1 cellular context compared by ENCODE assay signal in the genomic region with DNA sequence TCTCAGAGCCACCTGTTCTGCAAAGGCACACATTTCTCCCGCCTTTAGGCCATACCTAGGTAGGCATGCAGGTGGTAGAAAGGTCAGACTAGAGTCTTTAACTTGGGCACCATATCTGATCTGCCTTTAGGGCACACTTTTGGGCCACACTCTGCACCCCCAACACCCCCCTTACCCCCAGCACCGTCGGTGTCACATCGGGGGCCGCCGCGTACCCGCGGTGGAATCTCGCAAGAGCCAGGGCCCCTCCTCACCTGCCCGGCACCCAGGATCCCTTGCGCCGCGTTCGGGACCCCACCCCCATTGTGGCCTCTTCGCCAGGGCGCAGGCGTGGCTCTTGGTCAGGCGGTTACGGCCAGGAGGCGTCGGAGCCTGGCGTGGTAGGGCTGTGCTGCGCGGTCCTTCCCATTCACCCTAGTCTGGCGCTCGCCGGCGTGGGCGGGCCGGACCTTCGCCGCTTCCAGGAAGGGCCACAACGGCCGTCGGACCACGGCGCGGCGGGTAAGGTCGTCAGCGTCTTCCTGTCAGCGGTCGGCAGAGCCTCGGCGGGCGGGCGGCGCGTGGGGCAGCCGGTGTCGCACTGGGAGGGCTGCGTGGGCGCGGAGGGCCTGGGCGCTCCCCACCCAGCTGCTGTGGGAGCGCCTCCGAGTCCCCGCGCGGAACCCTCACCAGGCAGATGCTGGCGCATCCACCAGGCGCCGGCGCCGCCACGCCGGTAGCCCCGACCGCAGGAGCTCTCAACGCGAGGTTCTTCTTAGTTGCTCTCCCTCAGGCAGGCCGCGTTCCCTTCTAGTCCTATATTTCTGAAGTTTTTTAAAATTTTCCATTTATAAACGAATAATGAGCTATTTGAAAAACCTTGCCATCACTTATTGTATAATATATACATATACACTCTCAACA.
TF ChIP-seq lines count a peak whose summit lies in the region.

A gene (plus strand): TSS at position 341 of the 903 bp plus-strand sequence. CDS start 23,028 bp downstream, outside the sequence.

TF ChIP-seq in WTC11, 78 proteins besides CTCF, POLR2A, EP300 and RAD21 (continued from another document and continues in another):
- TF ChIP-seq, protein P1, sequence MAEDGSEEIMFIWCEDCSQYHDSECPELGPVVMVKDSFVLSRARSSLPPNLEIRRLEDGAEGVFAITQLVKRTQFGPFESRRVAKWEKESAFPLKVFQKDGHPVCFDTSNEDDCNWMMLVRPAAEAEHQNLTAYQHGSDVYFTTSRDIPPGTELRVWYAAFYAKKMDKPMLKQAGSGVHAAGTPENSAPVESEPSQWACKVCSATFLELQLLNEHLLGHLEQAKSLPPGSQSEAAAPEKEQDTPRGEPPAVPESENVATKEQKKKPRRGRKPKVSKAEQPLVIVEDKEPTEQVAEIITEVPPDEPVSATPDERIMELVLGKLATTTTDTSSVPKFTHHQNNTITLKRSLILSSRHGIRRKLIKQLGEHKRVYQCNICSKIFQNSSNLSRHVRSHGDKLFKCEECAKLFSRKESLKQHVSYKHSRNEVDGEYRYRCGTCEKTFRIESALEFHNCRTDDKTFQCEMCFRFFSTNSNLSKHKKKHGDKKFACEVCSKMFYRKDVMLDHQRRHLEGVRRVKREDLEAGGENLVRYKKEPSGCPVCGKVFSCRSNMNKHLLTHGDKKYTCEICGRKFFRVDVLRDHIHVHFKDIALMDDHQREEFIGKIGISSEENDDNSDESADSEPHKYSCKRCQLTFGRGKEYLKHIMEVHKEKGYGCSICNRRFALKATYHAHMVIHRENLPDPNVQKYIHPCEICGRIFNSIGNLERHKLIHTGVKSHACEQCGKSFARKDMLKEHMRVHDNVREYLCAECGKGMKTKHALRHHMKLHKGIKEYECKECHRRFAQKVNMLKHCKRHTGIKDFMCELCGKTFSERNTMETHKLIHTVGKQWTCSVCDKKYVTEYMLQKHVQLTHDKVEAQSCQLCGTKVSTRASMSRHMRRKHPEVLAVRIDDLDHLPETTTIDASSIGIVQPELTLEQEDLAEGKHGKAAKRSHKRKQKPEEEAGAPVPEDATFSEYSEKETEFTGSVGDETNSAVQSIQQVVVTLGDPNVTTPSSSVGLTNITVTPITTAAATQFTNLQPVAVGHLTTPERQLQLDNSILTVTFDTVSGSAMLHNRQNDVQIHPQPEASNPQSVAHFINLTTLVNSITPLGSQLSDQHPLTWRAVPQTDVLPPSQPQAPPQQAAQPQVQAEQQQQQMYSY (CRISPR knock-in tag; IDR thresholded peaks at IDR 0.05) = peak; percentile 61; the same call in 1 of the 2 replicates
- TF ChIP-seq ZBTB21 (CRISPR knock-in tag; IDR thresholded peaks at IDR 0.05; ENCODE audit: borderline replicate concordance) (peak; percentile 92; the same call in 1 of the 2 replicates), TEAD1 (CRISPR knock-in tag; IDR thresholded peaks at IDR 0.05) (peak; percentile 88), ETV6 (CRISPR knock-in tag; IDR thresholded peaks at IDR 0.05) (peak; percentile 97), SMAD4 (CRISPR knock-in tag; IDR thresholded peaks at IDR 0.05) (peak; percentile 91), ZNF263 (CRISPR knock-in tag; IDR thresholded peaks at IDR 0.05; ENCODE audit: low read depth) (peak; percentile 24; the same call in 1 of the 2 replicates), GRHL2 (CRISPR knock-in tag; IDR thresholded peaks at IDR 0.05; ENCODE audit: insufficient replicate concordance, severe bottlenecking) (no peak), ATF1 (CRISPR knock-in tag; IDR thresholded peaks at IDR 0.05) (no peak), NFYB (CRISPR knock-in tag; conservative IDR thresholded peaks at IDR 0.05; ENCODE audit: low read depth) (peak; percentile 57; the same call in 1 of the 2 replicates), TCF7 (CRISPR knock-in tag; IDR thresholded peaks at IDR 0.05; ENCODE audit: low read depth) (peak; percentile 96), SOX15 (CRISPR knock-in tag; IDR thresholded peaks at IDR 0.05) (no peak), RORB (CRISPR knock-in tag; IDR thresholded peaks at IDR 0.05) (no peak), ZNF138 (CRISPR knock-in tag; conservative IDR thresholded peaks at IDR 0.05) (no peak; the same call in 1 of the 2 replicates)
- TF ChIP-seq, protein P2, sequence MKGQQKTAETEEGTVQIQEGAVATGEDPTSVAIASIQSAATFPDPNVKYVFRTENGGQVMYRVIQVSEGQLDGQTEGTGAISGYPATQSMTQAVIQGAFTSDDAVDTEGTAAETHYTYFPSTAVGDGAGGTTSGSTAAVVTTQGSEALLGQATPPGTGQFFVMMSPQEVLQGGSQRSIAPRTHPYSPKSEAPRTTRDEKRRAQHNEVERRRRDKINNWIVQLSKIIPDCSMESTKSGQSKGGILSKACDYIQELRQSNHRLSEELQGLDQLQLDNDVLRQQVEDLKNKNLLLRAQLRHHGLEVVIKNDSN (CRISPR knock-in tag; IDR thresholded peaks at IDR 0.05) = peak; percentile 79; the same call in 1 of the 2 replicates
- TF ChIP-seq, protein P3, sequence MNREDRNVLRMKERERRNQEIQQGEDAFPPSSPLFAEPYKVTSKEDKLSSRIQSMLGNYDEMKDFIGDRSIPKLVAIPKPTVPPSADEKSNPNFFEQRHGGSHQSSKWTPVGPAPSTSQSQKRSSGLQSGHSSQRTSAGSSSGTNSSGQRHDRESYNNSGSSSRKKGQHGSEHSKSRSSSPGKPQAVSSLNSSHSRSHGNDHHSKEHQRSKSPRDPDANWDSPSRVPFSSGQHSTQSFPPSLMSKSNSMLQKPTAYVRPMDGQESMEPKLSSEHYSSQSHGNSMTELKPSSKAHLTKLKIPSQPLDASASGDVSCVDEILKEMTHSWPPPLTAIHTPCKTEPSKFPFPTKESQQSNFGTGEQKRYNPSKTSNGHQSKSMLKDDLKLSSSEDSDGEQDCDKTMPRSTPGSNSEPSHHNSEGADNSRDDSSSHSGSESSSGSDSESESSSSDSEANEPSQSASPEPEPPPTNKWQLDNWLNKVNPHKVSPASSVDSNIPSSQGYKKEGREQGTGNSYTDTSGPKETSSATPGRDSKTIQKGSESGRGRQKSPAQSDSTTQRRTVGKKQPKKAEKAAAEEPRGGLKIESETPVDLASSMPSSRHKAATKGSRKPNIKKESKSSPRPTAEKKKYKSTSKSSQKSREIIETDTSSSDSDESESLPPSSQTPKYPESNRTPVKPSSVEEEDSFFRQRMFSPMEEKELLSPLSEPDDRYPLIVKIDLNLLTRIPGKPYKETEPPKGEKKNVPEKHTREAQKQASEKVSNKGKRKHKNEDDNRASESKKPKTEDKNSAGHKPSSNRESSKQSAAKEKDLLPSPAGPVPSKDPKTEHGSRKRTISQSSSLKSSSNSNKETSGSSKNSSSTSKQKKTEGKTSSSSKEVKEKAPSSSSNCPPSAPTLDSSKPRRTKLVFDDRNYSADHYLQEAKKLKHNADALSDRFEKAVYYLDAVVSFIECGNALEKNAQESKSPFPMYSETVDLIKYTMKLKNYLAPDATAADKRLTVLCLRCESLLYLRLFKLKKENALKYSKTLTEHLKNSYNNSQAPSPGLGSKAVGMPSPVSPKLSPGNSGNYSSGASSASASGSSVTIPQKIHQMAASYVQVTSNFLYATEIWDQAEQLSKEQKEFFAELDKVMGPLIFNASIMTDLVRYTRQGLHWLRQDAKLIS (CRISPR knock-in tag; IDR thresholded peaks at IDR 0.05; ENCODE audit: borderline replicate concordance) = peak; percentile 80; the same call in 1 of the 2 replicates
- TF ChIP-seq, protein P4, sequence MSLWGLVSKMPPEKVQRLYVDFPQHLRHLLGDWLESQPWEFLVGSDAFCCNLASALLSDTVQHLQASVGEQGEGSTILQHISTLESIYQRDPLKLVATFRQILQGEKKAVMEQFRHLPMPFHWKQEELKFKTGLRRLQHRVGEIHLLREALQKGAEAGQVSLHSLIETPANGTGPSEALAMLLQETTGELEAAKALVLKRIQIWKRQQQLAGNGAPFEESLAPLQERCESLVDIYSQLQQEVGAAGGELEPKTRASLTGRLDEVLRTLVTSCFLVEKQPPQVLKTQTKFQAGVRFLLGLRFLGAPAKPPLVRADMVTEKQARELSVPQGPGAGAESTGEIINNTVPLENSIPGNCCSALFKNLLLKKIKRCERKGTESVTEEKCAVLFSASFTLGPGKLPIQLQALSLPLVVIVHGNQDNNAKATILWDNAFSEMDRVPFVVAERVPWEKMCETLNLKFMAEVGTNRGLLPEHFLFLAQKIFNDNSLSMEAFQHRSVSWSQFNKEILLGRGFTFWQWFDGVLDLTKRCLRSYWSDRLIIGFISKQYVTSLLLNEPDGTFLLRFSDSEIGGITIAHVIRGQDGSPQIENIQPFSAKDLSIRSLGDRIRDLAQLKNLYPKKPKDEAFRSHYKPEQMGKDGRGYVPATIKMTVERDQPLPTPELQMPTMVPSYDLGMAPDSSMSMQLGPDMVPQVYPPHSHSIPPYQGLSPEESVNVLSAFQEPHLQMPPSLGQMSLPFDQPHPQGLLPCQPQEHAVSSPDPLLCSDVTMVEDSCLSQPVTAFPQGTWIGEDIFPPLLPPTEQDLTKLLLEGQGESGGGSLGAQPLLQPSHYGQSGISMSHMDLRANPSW (CRISPR knock-in tag; conservative IDR thresholded peaks at IDR 0.05; ENCODE audit: low read depth) = no peak
- TF ChIP-seq, protein P5, sequence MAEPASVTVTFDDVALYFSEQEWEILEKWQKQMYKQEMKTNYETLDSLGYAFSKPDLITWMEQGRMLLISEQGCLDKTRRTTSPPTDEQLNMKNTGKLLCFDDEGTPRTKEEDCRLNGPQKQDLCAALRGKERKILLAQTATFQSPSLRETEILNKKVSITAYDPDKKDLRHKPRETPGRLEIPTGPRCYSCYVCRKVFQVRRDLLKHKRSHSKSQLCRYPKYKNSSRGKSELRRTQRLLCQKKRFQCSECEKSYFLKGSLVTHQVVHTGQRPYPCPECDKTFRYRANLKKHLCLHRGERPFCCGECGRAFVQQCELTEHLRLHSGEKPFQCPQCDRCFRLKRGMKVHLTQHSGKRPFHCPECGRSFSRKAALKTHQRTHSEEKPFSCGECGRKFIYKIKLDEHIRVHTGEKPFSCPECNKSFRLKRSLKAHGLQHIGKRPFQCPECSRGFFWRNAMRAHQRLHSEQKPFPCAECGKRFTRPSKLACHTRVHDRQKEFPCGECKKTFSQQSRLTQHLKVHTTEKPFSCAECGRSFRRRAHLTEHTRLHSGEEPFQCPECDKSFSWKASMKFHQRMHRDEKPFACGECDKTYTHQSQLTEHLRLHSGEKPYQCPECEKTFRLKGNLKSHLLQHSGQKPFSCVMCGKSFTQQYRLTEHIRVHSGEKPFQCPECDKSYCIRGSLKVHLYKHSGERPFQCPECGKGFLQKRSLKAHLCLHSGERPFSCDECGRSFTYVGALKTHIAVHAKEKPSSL (CRISPR knock-in tag; conservative IDR thresholded peaks at IDR 0.05) = no peak
- TF ChIP-seq, protein P6, sequence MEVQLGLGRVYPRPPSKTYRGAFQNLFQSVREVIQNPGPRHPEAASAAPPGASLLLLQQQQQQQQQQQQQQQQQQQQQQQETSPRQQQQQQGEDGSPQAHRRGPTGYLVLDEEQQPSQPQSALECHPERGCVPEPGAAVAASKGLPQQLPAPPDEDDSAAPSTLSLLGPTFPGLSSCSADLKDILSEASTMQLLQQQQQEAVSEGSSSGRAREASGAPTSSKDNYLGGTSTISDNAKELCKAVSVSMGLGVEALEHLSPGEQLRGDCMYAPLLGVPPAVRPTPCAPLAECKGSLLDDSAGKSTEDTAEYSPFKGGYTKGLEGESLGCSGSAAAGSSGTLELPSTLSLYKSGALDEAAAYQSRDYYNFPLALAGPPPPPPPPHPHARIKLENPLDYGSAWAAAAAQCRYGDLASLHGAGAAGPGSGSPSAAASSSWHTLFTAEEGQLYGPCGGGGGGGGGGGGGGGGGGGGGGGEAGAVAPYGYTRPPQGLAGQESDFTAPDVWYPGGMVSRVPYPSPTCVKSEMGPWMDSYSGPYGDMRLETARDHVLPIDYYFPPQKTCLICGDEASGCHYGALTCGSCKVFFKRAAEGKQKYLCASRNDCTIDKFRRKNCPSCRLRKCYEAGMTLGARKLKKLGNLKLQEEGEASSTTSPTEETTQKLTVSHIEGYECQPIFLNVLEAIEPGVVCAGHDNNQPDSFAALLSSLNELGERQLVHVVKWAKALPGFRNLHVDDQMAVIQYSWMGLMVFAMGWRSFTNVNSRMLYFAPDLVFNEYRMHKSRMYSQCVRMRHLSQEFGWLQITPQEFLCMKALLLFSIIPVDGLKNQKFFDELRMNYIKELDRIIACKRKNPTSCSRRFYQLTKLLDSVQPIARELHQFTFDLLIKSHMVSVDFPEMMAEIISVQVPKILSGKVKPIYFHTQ (CRISPR knock-in tag; IDR thresholded peaks at IDR 0.05) = no peak
- TF ChIP-seq, protein P7, sequence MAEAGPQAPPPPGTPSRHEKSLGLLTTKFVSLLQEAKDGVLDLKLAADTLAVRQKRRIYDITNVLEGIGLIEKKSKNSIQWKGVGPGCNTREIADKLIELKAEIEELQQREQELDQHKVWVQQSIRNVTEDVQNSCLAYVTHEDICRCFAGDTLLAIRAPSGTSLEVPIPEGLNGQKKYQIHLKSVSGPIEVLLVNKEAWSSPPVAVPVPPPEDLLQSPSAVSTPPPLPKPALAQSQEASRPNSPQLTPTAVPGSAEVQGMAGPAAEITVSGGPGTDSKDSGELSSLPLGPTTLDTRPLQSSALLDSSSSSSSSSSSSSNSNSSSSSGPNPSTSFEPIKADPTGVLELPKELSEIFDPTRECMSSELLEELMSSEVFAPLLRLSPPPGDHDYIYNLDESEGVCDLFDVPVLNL (CRISPR knock-in tag; IDR thresholded peaks at IDR 0.05; ENCODE audit: borderline replicate concordance, low read depth) = peak; percentile 87; the same call in 1 of the 2 replicates
- TF ChIP-seq, protein P8, sequence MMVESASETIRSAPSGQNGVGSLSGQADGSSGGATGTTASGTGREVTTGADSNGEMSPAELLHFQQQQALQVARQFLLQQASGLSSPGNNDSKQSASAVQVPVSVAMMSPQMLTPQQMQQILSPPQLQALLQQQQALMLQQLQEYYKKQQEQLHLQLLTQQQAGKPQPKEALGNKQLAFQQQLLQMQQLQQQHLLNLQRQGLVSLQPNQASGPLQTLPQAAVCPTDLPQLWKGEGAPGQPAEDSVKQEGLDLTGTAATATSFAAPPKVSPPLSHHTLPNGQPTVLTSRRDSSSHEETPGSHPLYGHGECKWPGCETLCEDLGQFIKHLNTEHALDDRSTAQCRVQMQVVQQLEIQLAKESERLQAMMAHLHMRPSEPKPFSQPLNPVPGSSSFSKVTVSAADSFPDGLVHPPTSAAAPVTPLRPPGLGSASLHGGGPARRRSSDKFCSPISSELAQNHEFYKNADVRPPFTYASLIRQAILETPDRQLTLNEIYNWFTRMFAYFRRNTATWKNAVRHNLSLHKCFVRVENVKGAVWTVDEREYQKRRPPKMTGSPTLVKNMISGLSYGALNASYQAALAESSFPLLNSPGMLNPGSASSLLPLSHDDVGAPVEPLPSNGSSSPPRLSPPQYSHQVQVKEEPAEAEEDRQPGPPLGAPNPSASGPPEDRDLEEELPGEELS (CRISPR knock-in tag; IDR thresholded peaks at IDR 0.05) = peak; percentile 97
- TF ChIP-seq, protein P9, sequence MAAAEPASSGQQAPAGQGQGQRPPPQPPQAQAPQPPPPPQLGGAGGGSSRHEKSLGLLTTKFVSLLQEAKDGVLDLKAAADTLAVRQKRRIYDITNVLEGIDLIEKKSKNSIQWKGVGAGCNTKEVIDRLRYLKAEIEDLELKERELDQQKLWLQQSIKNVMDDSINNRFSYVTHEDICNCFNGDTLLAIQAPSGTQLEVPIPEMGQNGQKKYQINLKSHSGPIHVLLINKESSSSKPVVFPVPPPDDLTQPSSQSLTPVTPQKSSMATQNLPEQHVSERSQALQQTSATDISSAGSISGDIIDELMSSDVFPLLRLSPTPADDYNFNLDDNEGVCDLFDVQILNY (CRISPR knock-in tag; IDR thresholded peaks at IDR 0.05) = peak; percentile 87
